In the genomic region with DNA sequence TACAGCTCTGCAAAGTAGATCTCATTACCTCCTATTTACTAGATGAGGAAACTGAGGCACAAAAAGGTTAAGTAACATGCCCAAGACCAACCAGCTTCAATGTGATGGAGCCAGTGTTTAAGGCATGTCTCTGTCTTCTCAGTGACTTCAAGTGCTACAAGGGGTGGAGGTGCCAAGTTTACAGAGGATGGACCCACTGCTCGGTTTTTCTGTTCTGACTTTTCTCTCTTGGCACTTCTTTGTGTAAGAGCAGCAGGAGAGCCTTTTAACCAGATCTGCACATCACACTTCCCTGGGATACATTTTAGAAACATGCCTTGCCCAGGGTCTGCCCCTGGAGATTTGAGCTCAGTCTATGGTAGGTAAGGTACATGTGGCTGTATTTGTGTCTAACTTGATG, we compare ENCODE assay signal across 18 cellular contexts. TPM values are rescaled to one million over a fixed set of nuclear protein-coding genes. Genes with fewer than 3 reads are reported as not detected.
A peak's percentile ranks its signal among the peaks of the same experiment; 100 is the strongest.
DNase-seq lines count a peak whose midpoint lies in the region; ATAC-seq and TF ChIP-seq lines count a peak whose summit lies in the region.
"Had no signal": no experiment of that assay in that cellular context is flagged by ENCODE, and none has a peak within 500 bp of the region (broad histone marks: within the 10 kb centered on the region; RNA-seq: fewer than 3 reads in every experiment).

No MANE protein-coding gene starts in this region.

- intact Hi-C loops in MCF 10A (cut with micrococcal nuclease): no loop called here
- intact Hi-C loops in breast epithelium (cut with DNase I; ENCODE audit: low total_unique reads): no loop called here

- no peak for TF ChIP-seq POLR2A in breast epithelium (IDR thresholded peaks at IDR 0.05)

- no peak overlapping the region for H3K4me3 Mint-ChIP-seq in MCF 10A (ENCODE audit: unreplicated experiment)
- peak overlapping the region; percentile 63 for H3K4me3 Mint-ChIP-seq in T-helper 17 cell
- no peak overlapping the region for H3K4me3 Mint-ChIP-seq in activated T-cell treated with anti-CD3 and anti-CD28 coated beads, Interleukin-2, amount 50 U/mL, for 72 hours
- H3K4me3 Mint-ChIP-seq: B cell; CD4-positive, CD25-positive, alpha-beta regulatory T cell; CD8-positive, alpha-beta memory T cell had no signal

- no peak overlapping the region for H3K27ac ChIP-seq in breast epithelium
- H3K27ac ChIP-seq in HEK293 (ENCODE audit: extremely low read depth, low read depth, low read length): no peak overlapping the region
- H3K27ac ChIP-seq: 22Rv1, BLaER1, C4-2B had no signal

- ATAC-seq in T-helper 17 cell: no peak
- ATAC-seq in activated T-cell treated with anti-CD3 and anti-CD28 coated beads, Interleukin-2, amount 50 U/mL, for 72 hours (replicated peaks in 1 of 2): no peak

- POLR2A ChIA-PET in MCF 10A (lab: Yijun Ruan, JAX): interaction anchor here (2.6 kb wide), 1 partner anchor 9 kb away, joined by 13 read pairs; a partner anchor contains a TSS
- POLR2A ChIA-PET in HEK293 (lab: Yijun Ruan, JAX): no interaction called here

- H3K9me3 ChIP-seq in breast epithelium (no peaks in the 10 kb centered on the region), HEK293 (ENCODE audit: control insufficient read depth, insufficient read depth, low read depth, low read length) (no peaks in the 10 kb centered on the region), T-helper 17 cell (ENCODE audit: control insufficient read depth, low read length, poor library complexity, severe bottlenecking) (no peaks in the 10 kb centered on the region)
- H3K9me3 ChIP-seq: BLaER1, HAP-1 had no signal

- H3K4me1 ChIP-seq in breast epithelium (no peaks in the 10 kb centered on the region), HEK293 (ENCODE audit: control insufficient read depth, insufficient read depth, low read length) (peaks cover 3% of the 10 kb centered on the region)

- no peak for DNase-seq in MCF 10A (ENCODE audit: unreplicated experiment)
- no peak for DNase-seq in breast epithelium (ENCODE audit: low spot score in 2 of 2)
- DNase-seq in T-helper 17 cell: no peak
- no peak for DNase-seq in NCI-H1105 treated with DMSO at 0.1 percent for 48 hours (lab: John Stamatoyannopoulos, UW)
- DNase-seq in activated T-cell treated with anti-CD3 and anti-CD28 coated beads, Interleukin-2, amount 50 U/mL, for 72 hours: no peak
- no peak for DNase-seq in GM10266 (ENCODE audit: extremely low spot score)
- DNase-seq: CD4-positive, CD25-positive, alpha-beta regulatory T cell; CD8-positive, alpha-beta memory T cell; DMS 273 treated with DMSO at 0.1 percent for 48 hours; DMS79; GF-D8; GOT3 had no signal

- H3K4me1 Mint-ChIP-seq in MCF 10A (ENCODE audit: insufficient read depth, unreplicated experiment): peaks cover 4% of the 10 kb centered on the region
- peaks cover 39% of the 10 kb centered on the region for H3K4me1 Mint-ChIP-seq in T-helper 17 cell
- H3K4me1 Mint-ChIP-seq in activated T-cell treated with anti-CD3 and anti-CD28 coated beads, Interleukin-2, amount 50 U/mL, for 72 hours (ENCODE audit: low read depth): peaks cover 34% of the 10 kb centered on the region

- H3K4me3 ChIP-seq in breast epithelium (no peak overlapping the region), HEK293 (ENCODE audit: low read depth, low read length) (no peak overlapping the region)
- H3K4me3 ChIP-seq: BLaER1, HAP-1 had no signal

- H3K27ac Mint-ChIP-seq in MCF 10A (ENCODE audit: low read depth, unreplicated experiment) (peak overlapping the region; percentile 3), T-helper 17 cell (peak overlapping the region; percentile 21)
- no peak overlapping the region for H3K27ac Mint-ChIP-seq in activated T-cell treated with anti-CD3 and anti-CD28 coated beads, Interleukin-2, amount 50 U/mL, for 72 hours
- H3K27ac Mint-ChIP-seq: B cell had no signal

- H3K36me3 ChIP-seq in breast epithelium (no peaks in the 10 kb centered on the region), HEK293 (ENCODE audit: control insufficient read depth in 2 of 2, insufficient read depth in 1 of 2, low read length in 2 of 2) (peaks cover 8 to 79% of the 10 kb centered on the region in 2 experiments; a peak in 2 of 3 replicates)

- no peaks in the 10 kb centered on the region for H3K27me3 ChIP-seq in breast epithelium
- H3K27me3 ChIP-seq: BLaER1 had no signal

- H3K27me3 Mint-ChIP-seq in MCF 10A (ENCODE audit: insufficient read depth, unreplicated experiment) (no peaks in the 10 kb centered on the region), T-helper 17 cell (no peaks in the 10 kb centered on the region)
- no peaks in the 10 kb centered on the region for H3K27me3 Mint-ChIP-seq in activated T-cell treated with anti-CD3 and anti-CD28 coated beads, Interleukin-2, amount 50 U/mL, for 72 hours (ENCODE audit: low read depth)
- H3K27me3 Mint-ChIP-seq: B cell; CD4-positive, CD25-positive, alpha-beta regulatory T cell; CD8-positive, alpha-beta memory T cell had no signal

- peaks cover 68% of the 10 kb centered on the region for H3K36me3 Mint-ChIP-seq in MCF 10A (ENCODE audit: insufficient read depth, unreplicated experiment)
- H3K36me3 Mint-ChIP-seq in T-helper 17 cell (ENCODE audit: low read depth): peaks cover 5% of the 10 kb centered on the region
- peaks cover 7 to 13% of the 10 kb centered on the region in 2 donors for H3K36me3 Mint-ChIP-seq in activated T-cell treated with anti-CD3 and anti-CD28 coated beads, Interleukin-2, amount 50 U/mL, for 72 hours (ENCODE audit: insufficient read depth in 2 of 2)

- CTCF ChIA-PET in MCF 10A (lab: Yijun Ruan, JAX): interaction anchor here (2.1 kb wide), 1 partner anchor 16 kb away, joined by 6 read pairs; no protein-coding TSS in a partner anchor
- CTCF ChIA-PET in HEK293 (lab: Yijun Ruan, JAX): interaction anchor here (0.5 to 8.2 kb wide), 2 partner anchors 15 to 135 kb away, joined by 4 to 46 read pairs; no protein-coding TSS in a partner anchor

- no peak for TF ChIP-seq CTCF in MCF 10A (IDR thresholded peaks at IDR 0.05; ENCODE audit: unreplicated experiment)
- no peak for TF ChIP-seq CTCF in breast epithelium (IDR thresholded peaks at IDR 0.05)
- no peak for TF ChIP-seq CTCF in HEK293 (tag by site-specific recombination; IDR thresholded peaks at IDR 0.05)
- TF ChIP-seq CTCF in GM10266 (IDR thresholded peaks at IDR 0.05; ENCODE audit: control insufficient read depth, insufficient read depth, low read depth, missing control alignments): no peak

- no peaks in the 10 kb centered on the region for H3K9me3 Mint-ChIP-seq in MCF 10A (ENCODE audit: unreplicated experiment)
- H3K9me3 Mint-ChIP-seq in activated T-cell treated with anti-CD3 and anti-CD28 coated beads, Interleukin-2, amount 50 U/mL, for 72 hours: no peaks in the 10 kb centered on the region
- H3K9me3 Mint-ChIP-seq: CD4-positive, CD25-positive, alpha-beta regulatory T cell; CD8-positive, alpha-beta memory T cell had no signal

- no TSS peak for BruUV-seq in MCF 10A (replicated peaks; lab: Mats Ljungman, UMichigan)

TF ChIP-seq in HEK293, 187 proteins besides CTCF, POLR2A, EP300 and RAD21:
- no peak for TF ChIP-seq ZFP41 (tag by site-specific recombination; IDR thresholded peaks at IDR 0.05; ENCODE audit: borderline replicate concordance)
- TF ChIP-seq ZNF133 (tag by site-specific recombination; IDR thresholded peaks at IDR 0.05): peak; percentile 98

RNA-seq across cellular contexts. Expression of a gene that starts 9.8 kb away (rescaled TPM):
- 33.4 and 44.8 TPM in 2 replicates for total RNA-seq in MCF 10A (2022)
- total RNA-seq in breast epithelium: 10 to 100 TPM; 40.6 to 62.3 (median 59.3) TPM
- total RNA-seq in T-helper 17 cell: 10 to 100 TPM; 34.0 to 45.3 TPM
- total RNA-seq in activated T-cell treated with anti-CD3 and anti-CD28 coated beads, Interleukin-2, amount 50 U/mL, for 72 hours: 10 to 100 TPM; 40.9 to 47.1 TPM

RNA-seq across cellular contexts. Expression of a gene that starts 24.3 kb away (rescaled TPM):
- total RNA-seq in MCF 10A (2022): 0.93 and 1.1 TPM in 2 replicates
- 1 to 10 TPM; 1.3 to 1.9 (median 1.4) TPM for total RNA-seq in breast epithelium
- total RNA-seq in T-helper 17 cell: 1 to 10 TPM in 1 of 2 donors, under 1 TPM in 1; 0.45 to 1.7 TPM
- under 1 TPM; 0.37 to 0.72 TPM for total RNA-seq in activated T-cell treated with anti-CD3 and anti-CD28 coated beads, Interleukin-2, amount 50 U/mL, for 72 hours
